ENCODE assay signal across 20 cellular contexts in the genomic region with DNA sequence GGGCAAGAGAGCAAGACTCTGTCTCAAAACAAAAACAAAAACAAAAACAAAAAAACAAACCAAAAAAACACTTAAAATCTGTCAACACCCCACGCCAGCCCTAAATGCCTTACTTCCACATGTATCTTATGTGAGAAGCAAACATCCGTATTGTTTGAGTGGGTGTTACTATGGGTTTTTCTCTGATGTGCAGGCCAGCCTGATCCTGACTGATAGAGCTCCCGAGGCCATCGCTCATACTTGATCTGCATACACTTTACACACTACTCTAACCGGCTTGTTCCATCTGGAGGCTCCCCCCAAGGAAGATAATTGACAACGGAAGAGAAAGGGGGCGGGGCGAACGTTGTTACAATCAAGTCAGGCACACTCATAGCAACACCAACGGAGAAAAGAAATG.
"Had no signal": no experiment of that assay in that cellular context is flagged by ENCODE, and none has a peak within 500 bp of the region (broad histone marks: within the 10 kb centered on the region; RNA-seq: fewer than 3 reads in every experiment).

No MANE protein-coding gene starts in this region.

- DNase-seq: IMR-90, Kasumi-1, MM.1S, NCI-H1092 treated with DMSO at 0.1 percent for 48 hours, NCI-H1436, NCI-H187 treated with DMSO at 0.1 percent for 48 hours, NCI-H2029 treated with DMSO at 0.1 percent for 48 hours, NCI-H2171 treated with DMSO at 0.1 percent for 48 hours, NCI-H345, NCI-H446 treated with DMSO at 0.1 percent for 48 hours, NCI-H510A treated with DMSO at 0.1 percent for 48 hours, NCI-H526, Right ventricle myocardium superior, RPMI8226, SIG-M5 had no signal

- H3K27ac ChIP-seq: KMS-11, SJSA1, SK-N-MC had no signal

- H3K9ac ChIP-seq: KMS-11 had no signal

- H3K4me3 ChIP-seq: SJSA1, SK-N-MC had no signal

- ATAC-seq: HepG2 had no signal

- H3K4me1 ChIP-seq: SJSA1 had no signal

- H3K36me3 ChIP-seq: SJSA1 had no signal

- H3K9me3 ChIP-seq: SJSA1 had no signal

- H3K27me3 ChIP-seq: SJSA1 had no signal

- FAIRE-seq: HepG2, RCC 7860 had no signal

- H3K4me2 ChIP-seq: KMS-11 had no signal
